ENCODE assay signal across 22 cellular contexts in the genomic region with DNA sequence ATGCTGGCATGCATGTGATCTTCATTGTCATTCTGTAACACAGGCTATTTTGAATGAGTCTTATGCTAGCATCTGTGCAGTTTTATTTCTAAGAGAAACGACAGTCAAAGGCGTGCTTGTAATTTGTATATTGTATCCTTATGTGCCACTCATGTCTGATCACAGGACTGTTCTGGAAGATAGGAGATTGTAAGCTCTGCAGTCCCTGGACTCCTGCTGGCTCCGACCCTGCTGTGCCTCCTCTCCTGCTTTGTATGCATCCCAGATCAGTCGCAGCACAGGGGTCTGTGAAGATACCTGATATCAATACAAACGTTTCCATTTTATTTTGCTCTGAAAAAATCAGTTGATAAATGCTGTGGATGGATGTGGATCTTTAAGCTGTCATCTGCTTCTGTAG.
"Had no signal": no experiment of that assay in that cellular context is flagged by ENCODE, and none has a peak within 500 bp of the region (broad histone marks: within the 10 kb centered on the region; RNA-seq: fewer than 3 reads in every experiment).

No MANE protein-coding gene starts in this region.

- H3K36me3 ChIP-seq: colonic mucosa, heart left ventricle, neutrophil, spleen, transverse colon had no signal

- H3K4me1 ChIP-seq: colonic mucosa, foreskin keratinocyte, psoas muscle, spleen, testis, transverse colon had no signal

- DNase-seq: colonic mucosa; dermis blood vessel endothelial cell; erythroblast; foreskin keratinocyte; heart left ventricle; hippocampal formation; left colon; left ventricle myocardium superior; mesenchymal stem cell; mucosa of descending colon; naive thymus-derived CD8-positive, alpha-beta T cell; psoas muscle; spleen; stimulated activated CD4-positive, alpha-beta T cell treated with anti-CD3 and anti-CD28 coated beads, Interleukin-15, amount 100 ng/mL, for 24 hours; stimulated activated CD4-positive, alpha-beta T cell treated with anti-CD3 and anti-CD28 coated beads, Interleukin-1b, Interleukin-23, amount 100 ng/mL, for 48 hours; stimulated activated CD4-positive, alpha-beta T cell treated with anti-CD3 and anti-CD28 coated beads, Interleukin-4, amount 100 ng/mL, for 24 hours; testis; transverse colon had no signal

- H3K27me3 ChIP-seq: colonic mucosa, foreskin keratinocyte, heart left ventricle, neutrophil, spleen, testis, transverse colon had no signal

- ATAC-seq: foreskin keratinocyte; heart left ventricle; left colon; left ventricle myocardium superior; mucosa of descending colon; naive thymus-derived CD8-positive, alpha-beta T cell; psoas muscle; sciatic nerve; stimulated activated memory B cell treated with anti-CD40 and anti-IgM and Interleukin-4, amounts not matched to agents 10 μg/mL and 1 μg/mL and 100 μg/mL, for 72 hours had no signal

- H3K9me3 ChIP-seq: colonic mucosa, heart left ventricle, mucosa of descending colon, neutrophil, testis, transverse colon had no signal

- H3K27ac ChIP-seq: colonic mucosa, foreskin keratinocyte, heart left ventricle, neutrophil, psoas muscle, spleen, testis, transverse colon had no signal

- H3K4me3 ChIP-seq: colonic mucosa, heart left ventricle, lung, mucosa of descending colon, psoas muscle, spleen, testis, transverse colon had no signal
